ENCODE assay signal across 10 cellular contexts in the genomic region with DNA sequence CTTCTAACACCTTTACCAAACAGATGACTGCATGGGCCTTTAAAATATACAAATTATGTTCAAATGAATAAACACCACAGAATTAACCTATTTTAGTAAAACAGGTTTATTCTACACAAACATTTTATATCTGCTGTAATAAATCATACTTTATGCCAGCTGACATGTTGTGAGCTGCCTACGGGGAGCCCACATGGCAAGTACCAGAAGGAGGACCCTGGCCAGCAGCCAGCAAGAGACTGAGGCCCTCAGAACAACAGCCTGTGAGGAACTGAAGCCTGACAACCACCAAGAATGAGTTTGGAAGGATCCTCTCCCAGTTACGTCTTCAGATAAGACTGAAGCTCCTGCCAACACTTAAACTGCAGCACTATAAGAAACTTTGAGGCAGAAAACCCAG.
DNase-seq lines count a peak whose midpoint lies in the region; ATAC-seq and TF ChIP-seq lines count a peak whose summit lies in the region.
"Had no signal": no experiment of that assay in that cellular context is flagged by ENCODE, and none has a peak within 500 bp of the region (broad histone marks: within the 10 kb centered on the region; RNA-seq: fewer than 3 reads in every experiment).

No MANE protein-coding gene starts in this region.

- CTCF ChIA-PET in activated CD8-positive, alpha-beta T cell treated with anti-CD3 and anti-CD28 coated beads for 36 hours (lab: Charles Lee), result no interaction called here
- CTCF ChIA-PET in WTC11 (lab: Charles Lee), result interaction anchor here (0.6 kb wide), 1 partner anchor 79 kb away, joined by 3 read pairs; no protein-coding TSS in a partner anchor

- H3K27me3 Mint-ChIP-seq in chondrocyte (ENCODE audit: low read depth) (no peaks in the 10 kb centered on the region), WTC11 (ENCODE audit: low read depth) (no peaks in the 10 kb centered on the region)
- no peaks in the 10 kb centered on the region for H3K27me3 Mint-ChIP-seq in activated CD8-positive, alpha-beta T cell treated with anti-CD3 and anti-CD28 coated beads for 36 hours
- H3K27me3 Mint-ChIP-seq: T-helper 17 cell had no signal

- no peak overlapping the region for H3K4me3 ChIP-seq in osteoblast (ENCODE audit: insufficient read depth, low read length)

- POLR2A ChIA-PET in activated CD8-positive, alpha-beta T cell treated with anti-CD3 and anti-CD28 coated beads for 36 hours (lab: Charles Lee), result no interaction called here
- POLR2A ChIA-PET in WTC11 (lab: Charles Lee), result no interaction called here

- intact Hi-C loops in activated CD8-positive, alpha-beta T cell treated with anti-CD3 and anti-CD28 coated beads for 36 hours (cut with micrococcal nuclease), result no loop called here

- H3K36me3 Mint-ChIP-seq in chondrocyte (ENCODE audit: low read depth), result peaks cover under 1% of the 10 kb centered on the region
- H3K36me3 Mint-ChIP-seq in activated CD8-positive, alpha-beta T cell treated with anti-CD3 and anti-CD28 coated beads for 36 hours (ENCODE audit: low read depth), result no peaks in the 10 kb centered on the region
- H3K36me3 Mint-ChIP-seq in WTC11, result peaks cover 3% of the 10 kb centered on the region

- ATAC-seq in GM19324 (IDR thresholded peaks at IDR 0.05; ENCODE audit: low FRiP score, unreplicated experiment), result no peak
- ATAC-seq in activated CD8-positive, alpha-beta T cell treated with anti-CD3 and anti-CD28 coated beads for 36 hours, result no peak
- ATAC-seq in WTC11, result no peak
- ATAC-seq: T-helper 17 cell had no signal

- H3K79me2 ChIP-seq in osteoblast (ENCODE audit: insufficient read depth, low read length), result no peaks in the 10 kb centered on the region

- no peaks in the 10 kb centered on the region for H3K9me3 Mint-ChIP-seq in chondrocyte (ENCODE audit: low read depth)
- H3K9me3 Mint-ChIP-seq in activated CD8-positive, alpha-beta T cell treated with anti-CD3 and anti-CD28 coated beads for 36 hours, result peaks cover 2% of the 10 kb centered on the region
- H3K9me3 Mint-ChIP-seq in WTC11, result peaks cover 11% of the 10 kb centered on the region

- peak overlapping the region; percentile 9 for H2AFZ ChIP-seq in osteoblast (ENCODE audit: low read length)

- H3K4me2 ChIP-seq in osteoblast (ENCODE audit: insufficient read depth, low read length), result no peak overlapping the region

- peak overlapping the region; percentile 82 for H3K27ac Mint-ChIP-seq in chondrocyte (ENCODE audit: unreplicated experiment)
- H3K27ac Mint-ChIP-seq in activated CD8-positive, alpha-beta T cell treated with anti-CD3 and anti-CD28 coated beads for 36 hours, result no peak overlapping the region
- H3K27ac Mint-ChIP-seq in WTC11, result no peak overlapping the region
- H3K27ac Mint-ChIP-seq: T-helper 17 cell had no signal

- no peaks in the 10 kb centered on the region for H3K36me3 ChIP-seq in osteoblast (ENCODE audit: insufficient read depth, low read length)

- H4K20me1 ChIP-seq in osteoblast (ENCODE audit: insufficient read depth, low read length), result no peaks in the 10 kb centered on the region

- H3K9me3 ChIP-seq in osteoblast (ENCODE audit: low read depth, low read length), result no peaks in the 10 kb centered on the region

- no peaks in the 10 kb centered on the region for H3K27me3 ChIP-seq in osteoblast (ENCODE audit: insufficient read depth, low read length)

- H3K27ac ChIP-seq in osteoblast (ENCODE audit: low read depth, low read length), result no peak overlapping the region

- TF ChIP-seq CTCF in chondrocyte (IDR thresholded peaks at IDR 0.05), result no peak
- no peak for TF ChIP-seq CTCF in osteoblast (IDR thresholded peaks at IDR 0.05; ENCODE audit: extremely low read depth, low read depth, low read length)
- no peak for TF ChIP-seq CTCF in activated CD8-positive, alpha-beta T cell treated with anti-CD3 and anti-CD28 coated beads for 36 hours (IDR thresholded peaks at IDR 0.05)
- TF ChIP-seq CTCF in WTC11 (IDR thresholded peaks at IDR 0.05), result no peak

- H3K4me3 Mint-ChIP-seq in chondrocyte (ENCODE audit: unreplicated experiment) (no peak overlapping the region), WTC11 (no peak overlapping the region)
- H3K4me3 Mint-ChIP-seq in activated CD8-positive, alpha-beta T cell treated with anti-CD3 and anti-CD28 coated beads for 36 hours, result no peak overlapping the region
- H3K4me3 Mint-ChIP-seq: T-helper 17 cell had no signal

- H3K4me1 Mint-ChIP-seq in chondrocyte (ENCODE audit: low read depth) (peaks cover 58% of the 10 kb centered on the region), WTC11 (peaks cover 11% of the 10 kb centered on the region)
- H3K4me1 Mint-ChIP-seq in activated CD8-positive, alpha-beta T cell treated with anti-CD3 and anti-CD28 coated beads for 36 hours (ENCODE audit: low read depth), result no peaks in the 10 kb centered on the region
- H3K4me1 Mint-ChIP-seq: T-helper 17 cell had no signal

- peak; percentile 15 for DNase-seq in Daoy (ENCODE audit: low read depth)
- peak; percentile 92 to 98 for DNase-seq in NCI-H446 (lab: John Stamatoyannopoulos, UW)
- no peak for DNase-seq in chondrocyte (ENCODE audit: low spot score)
- no peak for DNase-seq in osteoblast (ENCODE audit: insufficient read length, low spot score, missing footprints)
- DNase-seq in activated CD8-positive, alpha-beta T cell treated with anti-CD3 and anti-CD28 coated beads for 36 hours, result no peak
- no peak for DNase-seq in WTC11 (ENCODE audit: low spot score)
- no peak for DNase-seq in effector CD4-positive, alpha-beta T cell
- DNase-seq: NCI-H187 treated with DMSO at 0.1 percent for 48 hours, T-helper 17 cell had no signal

- H3K4me1 ChIP-seq in osteoblast (ENCODE audit: insufficient read depth, low read length), result peaks cover 18% of the 10 kb centered on the region

TF ChIP-seq in WTC11, 78 proteins besides CTCF, POLR2A, EP300 and RAD21 (continues in another document):
- TF ChIP-seq ZNF232 (CRISPR knock-in tag; IDR thresholded peaks at IDR 0.05), result no peak
- no peak for TF ChIP-seq GABPB1 (CRISPR knock-in tag; IDR thresholded peaks at IDR 0.05)
- no peak for TF ChIP-seq TEAD1 (CRISPR knock-in tag; IDR thresholded peaks at IDR 0.05)
- TF ChIP-seq, protein P1, sequence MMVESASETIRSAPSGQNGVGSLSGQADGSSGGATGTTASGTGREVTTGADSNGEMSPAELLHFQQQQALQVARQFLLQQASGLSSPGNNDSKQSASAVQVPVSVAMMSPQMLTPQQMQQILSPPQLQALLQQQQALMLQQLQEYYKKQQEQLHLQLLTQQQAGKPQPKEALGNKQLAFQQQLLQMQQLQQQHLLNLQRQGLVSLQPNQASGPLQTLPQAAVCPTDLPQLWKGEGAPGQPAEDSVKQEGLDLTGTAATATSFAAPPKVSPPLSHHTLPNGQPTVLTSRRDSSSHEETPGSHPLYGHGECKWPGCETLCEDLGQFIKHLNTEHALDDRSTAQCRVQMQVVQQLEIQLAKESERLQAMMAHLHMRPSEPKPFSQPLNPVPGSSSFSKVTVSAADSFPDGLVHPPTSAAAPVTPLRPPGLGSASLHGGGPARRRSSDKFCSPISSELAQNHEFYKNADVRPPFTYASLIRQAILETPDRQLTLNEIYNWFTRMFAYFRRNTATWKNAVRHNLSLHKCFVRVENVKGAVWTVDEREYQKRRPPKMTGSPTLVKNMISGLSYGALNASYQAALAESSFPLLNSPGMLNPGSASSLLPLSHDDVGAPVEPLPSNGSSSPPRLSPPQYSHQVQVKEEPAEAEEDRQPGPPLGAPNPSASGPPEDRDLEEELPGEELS (CRISPR knock-in tag; IDR thresholded peaks at IDR 0.05), result no peak
- TF ChIP-seq IRF2 (CRISPR knock-in tag; IDR thresholded peaks at IDR 0.05; ENCODE audit: borderline replicate concordance, low read depth), result no peak
- TF ChIP-seq RELA (CRISPR knock-in tag; IDR thresholded peaks at IDR 0.05; ENCODE audit: borderline replicate concordance), result no peak
- TF ChIP-seq, protein P2, sequence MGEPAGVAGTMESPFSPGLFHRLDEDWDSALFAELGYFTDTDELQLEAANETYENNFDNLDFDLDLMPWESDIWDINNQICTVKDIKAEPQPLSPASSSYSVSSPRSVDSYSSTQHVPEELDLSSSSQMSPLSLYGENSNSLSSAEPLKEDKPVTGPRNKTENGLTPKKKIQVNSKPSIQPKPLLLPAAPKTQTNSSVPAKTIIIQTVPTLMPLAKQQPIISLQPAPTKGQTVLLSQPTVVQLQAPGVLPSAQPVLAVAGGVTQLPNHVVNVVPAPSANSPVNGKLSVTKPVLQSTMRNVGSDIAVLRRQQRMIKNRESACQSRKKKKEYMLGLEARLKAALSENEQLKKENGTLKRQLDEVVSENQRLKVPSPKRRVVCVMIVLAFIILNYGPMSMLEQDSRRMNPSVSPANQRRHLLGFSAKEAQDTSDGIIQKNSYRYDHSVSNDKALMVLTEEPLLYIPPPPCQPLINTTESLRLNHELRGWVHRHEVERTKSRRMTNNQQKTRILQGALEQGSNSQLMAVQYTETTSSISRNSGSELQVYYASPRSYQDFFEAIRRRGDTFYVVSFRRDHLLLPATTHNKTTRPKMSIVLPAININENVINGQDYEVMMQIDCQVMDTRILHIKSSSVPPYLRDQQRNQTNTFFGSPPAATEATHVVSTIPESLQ (CRISPR knock-in tag; IDR thresholded peaks at IDR 0.05), result no peak
- TF ChIP-seq FOXK1 (CRISPR knock-in tag; IDR thresholded peaks at IDR 0.05), result no peak
- no peak for TF ChIP-seq CREB1 (CRISPR knock-in tag; IDR thresholded peaks at IDR 0.05)
- TF ChIP-seq, protein P3, sequence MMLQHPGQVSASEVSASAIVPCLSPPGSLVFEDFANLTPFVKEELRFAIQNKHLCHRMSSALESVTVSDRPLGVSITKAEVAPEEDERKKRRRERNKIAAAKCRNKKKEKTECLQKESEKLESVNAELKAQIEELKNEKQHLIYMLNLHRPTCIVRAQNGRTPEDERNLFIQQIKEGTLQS (CRISPR knock-in tag; conservative IDR thresholded peaks at IDR 0.05), result no peak
- TF ChIP-seq, protein P4, sequence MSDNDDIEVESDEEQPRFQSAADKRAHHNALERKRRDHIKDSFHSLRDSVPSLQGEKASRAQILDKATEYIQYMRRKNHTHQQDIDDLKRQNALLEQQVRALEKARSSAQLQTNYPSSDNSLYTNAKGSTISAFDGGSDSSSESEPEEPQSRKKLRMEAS (CRISPR knock-in tag; IDR thresholded peaks at IDR 0.05), result no peak
- no peak for TF ChIP-seq CREM (CRISPR knock-in tag; IDR thresholded peaks at IDR 0.05)
- TF ChIP-seq ZNF121 (CRISPR knock-in tag; IDR thresholded peaks at IDR 0.05), result no peak
- TF ChIP-seq ATF1 (CRISPR knock-in tag; IDR thresholded peaks at IDR 0.05), result no peak

Comparison
In these comparisons a context has a peak if more than half of its experiments do, and no peak if none do; other contexts are left out.
1. DNase-seq: peak in Daoy (single experiment) and NCI-H446 (2 of 2); none in chondrocyte (single experiment), osteoblast (single experiment), activated CD8-positive, alpha-beta T cell treated with anti-CD3 and anti-CD28 coated beads for 36 hours (single experiment), WTC11 (single experiment) and effector CD4-positive, alpha-beta T cell (single experiment).